In the genomic region with DNA sequence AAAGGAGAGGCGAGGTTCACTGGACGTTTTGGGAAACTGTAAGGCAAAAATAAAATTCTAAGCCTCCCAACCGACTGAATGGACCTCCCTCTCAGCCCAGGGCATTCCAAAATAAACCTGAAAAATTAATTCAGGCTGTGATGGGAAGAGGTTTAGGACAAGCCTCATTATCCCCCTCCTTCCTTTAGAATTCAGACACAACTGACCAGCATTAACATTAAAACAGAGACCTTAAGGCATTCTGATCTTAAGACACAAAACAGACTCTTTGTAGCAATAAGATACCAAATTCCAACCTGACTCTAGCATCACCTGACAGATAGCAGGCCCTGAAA, we compare ENCODE assay signal across 12 cellular contexts. TPM values are rescaled to one million over a fixed set of nuclear protein-coding genes. Genes with fewer than 3 reads are reported as not detected.
DNase-seq lines count a peak whose midpoint lies in the region; ATAC-seq and TF ChIP-seq lines count a peak whose summit lies in the region.
"Had no signal": no experiment of that assay in that cellular context is flagged by ENCODE, and none has a peak within 500 bp of the region (broad histone marks: within the 10 kb centered on the region; RNA-seq: fewer than 3 reads in every experiment).

No MANE protein-coding gene starts in this region.

- no peak overlapping the region for H2BK12ac ChIP-seq in H9 (ENCODE audit: insufficient read length, low read depth, low read length)

- peaks cover 4 to 7% (median 5%) of the 10 kb centered on the region in 3 experiments for H3K36me3 Mint-ChIP-seq in H9 (ENCODE audit: insufficient read depth in 1 of 3, low read depth in 3 of 3)

- TF ChIP-seq POLR2A in gastroesophageal sphincter (IDR thresholded peaks at IDR 0.05) (no peak), sigmoid colon (IDR thresholded peaks at IDR 0.05) (no peak)

- H3K14ac ChIP-seq in H9 (ENCODE audit: insufficient read depth, low read length) = no peak overlapping the region

- H3K4ac ChIP-seq in H9 (ENCODE audit: low read depth, low read length) = no peak overlapping the region

- H3K9me3 Mint-ChIP-seq in H9 = peaks cover 10 to 14% of the 10 kb centered on the region in 2 experiments

- H3K27me3 Mint-ChIP-seq in H9 (ENCODE audit: low read depth) = peaks cover 3% of the 10 kb centered on the region; the same call in 1 of the 2 replicates

- POLR2A ChIA-PET in RWPE1 (lab: Yijun Ruan, JAX; ENCODE audit: low non-redundant PET) = no interaction called here

- H3K4me2 ChIP-seq in H9 (ENCODE audit: insufficient read depth, insufficient read length, low read length) = no peak overlapping the region

- no peaks in the 10 kb centered on the region for H3K79me2 ChIP-seq in H9 (ENCODE audit: insufficient read depth, low read length)

- intact Hi-C loops in sigmoid colon (cut with DNase I) = loop anchor here (2.0 to 10.0 kb wide), 2 partner anchors 32 to 512 kb away; partner anchors contain the start of genes GLG1 and ZFP1

- no peak overlapping the region for H3K18ac ChIP-seq in H9 (ENCODE audit: insufficient read length, low read depth, low read length)

- H3K23ac ChIP-seq in H9 (ENCODE audit: insufficient read length, low read depth, low read length) = no peak overlapping the region

- no peak overlapping the region for H3K56ac ChIP-seq in H9 (ENCODE audit: insufficient read length, low read depth, low read length)

- no peak overlapping the region for H2BK5ac ChIP-seq in H9 (ENCODE audit: insufficient read length, low read length)

- no peak overlapping the region for H3K9ac ChIP-seq in H9 (ENCODE audit: extremely low read depth, insufficient read length, low read length)

- WGBS in H9 (ENCODE audit: extremely low coverage, insufficient read length, low lambda C conversion rate) = no CpG with 5 or more reads among the region's 3 CpGs
- 30% methylated on average over 3 of the region's 3 CpGs; no CpG with 5 or more reads in 1 of the 2 donors for WGBS in gastroesophageal sphincter (ENCODE audit: low coverage in 1 of 2), 2 donors
- 50 to 65% methylated on average over 3 of the region's 3 CpGs for WGBS in sigmoid colon, 2 donors

- H3K4me3 ChIP-seq in gastroesophageal sphincter (peak overlapping the region in 1 of 2 donors; percentile 61), sigmoid colon (peak overlapping the region; percentile 39 to 59 (median 46))

- H2BK15ac ChIP-seq in H9 (ENCODE audit: low read depth, low read length) = no peak overlapping the region

- no peak overlapping the region for H2AFZ ChIP-seq in H9 (ENCODE audit: low read length)

- no peak overlapping the region for H2BK20ac ChIP-seq in H9 (ENCODE audit: low read depth, low read length, poor library complexity, severe bottlenecking)

- TF ChIP-seq CTCF in H9 (conservative IDR thresholded peaks at IDR 0.05) (no peak), RWPE1 (conservative IDR thresholded peaks at IDR 0.05; ENCODE audit: low read depth) (no peak), gastroesophageal sphincter (IDR thresholded peaks at IDR 0.05) (no peak), sigmoid colon (IDR thresholded peaks at IDR 0.05) (no peak)

- no peaks in the 10 kb centered on the region for H3K23me2 ChIP-seq in H9 (ENCODE audit: insufficient read length, low read depth, low read length, poor library complexity, severe bottlenecking)

- H3K27me3 ChIP-seq in H9 (ENCODE audit: insufficient read depth, low read length) = no peaks in the 10 kb centered on the region
- no peaks in the 10 kb centered on the region for H3K27me3 ChIP-seq in gastroesophageal sphincter
- no peaks in the 10 kb centered on the region for H3K27me3 ChIP-seq in sigmoid colon

- H4K91ac ChIP-seq in H9 (ENCODE audit: insufficient read length, low read depth, low read length) = no peak overlapping the region

- TF ChIP-seq EP300 in gastroesophageal sphincter (IDR thresholded peaks at IDR 0.05) (no peak), sigmoid colon (IDR thresholded peaks at IDR 0.05) (no peak)

- H3K36me3 ChIP-seq in gastroesophageal sphincter (peaks cover 0 to 10% of the 10 kb centered on the region in 2 donors), sigmoid colon (no peaks in the 10 kb centered on the region)
- H3K36me3 ChIP-seq: HAP-1 had no signal

- peak overlapping the region; percentile 94 to 97 (median 95) for H3K27ac Mint-ChIP-seq in H9

- no peak overlapping the region for H3T11ph ChIP-seq in H9 (ENCODE audit: low read length)

- CTCF ChIA-PET in RWPE1 (lab: Yijun Ruan, JAX) = interaction anchor here (1.5 kb wide), 1 partner anchor 119 kb away, joined by 5 read pairs; the partner anchor contains the start of gene ZNRF1

- H3K4me3 Mint-ChIP-seq in H9 = peak overlapping the region; percentile 72 to 73; a peak in 3 of 5 replicates

- H4K20me1 ChIP-seq in H9 (ENCODE audit: control insufficient read depth, insufficient read depth, insufficient read length) = no peaks in the 10 kb centered on the region

- no peak overlapping the region for H4K5ac ChIP-seq in H9 (ENCODE audit: insufficient read length, low read depth, low read length)

- DNase-seq in H9 (no peak), RWPE1 (ENCODE audit: low spot score) (no peak), sigmoid colon (no peak), COLO668 (lab: John Stamatoyannopoulos, UW; ENCODE audit: unreplicated experiment) (no peak), GOT3 (lab: John Stamatoyannopoulos, UW) (no peak), NCI-H345 treated with DMSO at 0.1 percent for 48 hours (lab: John Stamatoyannopoulos, UW; ENCODE audit: unreplicated experiment) (no peak)
- DNase-seq: DND-41; stimulated activated naive CD8-positive, alpha-beta T cell treated with anti-CD3 and anti-CD28 coated beads, Interleukin-15, Interleukin-2, amounts not matched to agents 100 U/mL and 50 U/mL, for 24 hours had no signal

- H3K4me1 ChIP-seq in H9 (ENCODE audit: insufficient read depth, low read length) (peaks cover 6% of the 10 kb centered on the region; the same call in 1 of the 2 replicates), gastroesophageal sphincter (peaks cover 0 to 38% (median 7%) of the 10 kb centered on the region in 3 donors), sigmoid colon (peaks cover 0 to 30% (median 10%) of the 10 kb centered on the region in 4 donors)

- H2AK5ac ChIP-seq in H9 (ENCODE audit: insufficient read length, low read length) = no peak overlapping the region

- H3K27ac ChIP-seq in H9 (ENCODE audit: insufficient read length, low read depth, low read length) (no peak overlapping the region), RWPE1 (peak overlapping the region; percentile 41; the same call in 1 of the 2 replicates), gastroesophageal sphincter (peak overlapping the region in 3 of 4 donors; percentile 15 to 70 (median 39)), sigmoid colon (no peak overlapping the region)

- no peak overlapping the region for H2BK120ac ChIP-seq in H9 (ENCODE audit: low read depth, low read length, poor library complexity, severe bottlenecking)

- H3K9me3 ChIP-seq in H9 (ENCODE audit: control insufficient read depth, low read depth, low read length) = no peaks in the 10 kb centered on the region
- H3K9me3 ChIP-seq in gastroesophageal sphincter = peaks cover 0 to 9% (median 0%) of the 10 kb centered on the region in 3 donors
- H3K9me3 ChIP-seq in sigmoid colon = peaks cover 0 to 4% (median under 1%) of the 10 kb centered on the region in 4 donors

- peaks cover 43 to 60% of the 10 kb centered on the region in 2 experiments for H3K4me1 Mint-ChIP-seq in H9

- ATAC-seq in gastroesophageal sphincter (no peak), GM19395 (IDR thresholded peaks at IDR 0.05; ENCODE audit: unreplicated experiment) (no peak)

- H3K79me1 ChIP-seq in H9 (ENCODE audit: insufficient read depth, low read depth, low read length, poor library complexity, severe bottlenecking) = no peaks in the 10 kb centered on the region

- H4K8ac ChIP-seq in H9 (replicated peaks; ENCODE audit: insufficient read length, low read depth, low read length) = no peak overlapping the region

RNA-seq across cellular contexts. Expression of gene LDHD, which starts 0.3 kb away (rescaled TPM):
- total RNA-seq in H9 (2021) = 14.5 and 14.7 TPM in 2 replicates
- total RNA-seq in gastroesophageal sphincter = 10 to 100 TPM in 2 of 4 donors, 1 to 10 TPM in 2; 5.1 to 12.8 (median 8.6) TPM
- total RNA-seq in sigmoid colon = 1 to 10 TPM; 2.5 to 7.6 (median 7.3) TPM
- 100 to 1,000 TPM in 1 of 3 donors, 10 to 100 TPM in 2; 66.1 to 114 (median 78.0) TPM for polyA plus RNA-seq in sigmoid colon
- polyA plus RNA-seq: neural cell had no signal

RNA-seq across cellular contexts. Expression of gene ZFP1, which starts 31.4 kb away (rescaled TPM):
- total RNA-seq in H9 (2021) (13.7 and 15.3 TPM in 2 replicates), gastroesophageal sphincter (10 to 100 TPM in 3 of 4 donors, 1 to 10 TPM in 1; 9.8 to 18.4 (median 15.4) TPM), sigmoid colon (10 to 100 TPM in 3 of 4 donors, 1 to 10 TPM in 1; 9.2 to 17.5 (median 15.4) TPM)
- 1 to 10 TPM in 2 of 3 donors, under 1 TPM in 1; 0.60 to 4.0 (median 2.3) TPM for polyA plus RNA-seq in sigmoid colon

Comparison
In these comparisons a context has a peak if more than half of its experiments do, and no peak if none do; other contexts are left out.
1. H3K27ac ChIP-seq: peak in RWPE1 (single experiment) and gastroesophageal sphincter (3 of 4); none in H9 (single experiment) and sigmoid colon (0 of 4).